Comparison of ENCODE assay signal across 1 cellular context in the genomic region with DNA sequence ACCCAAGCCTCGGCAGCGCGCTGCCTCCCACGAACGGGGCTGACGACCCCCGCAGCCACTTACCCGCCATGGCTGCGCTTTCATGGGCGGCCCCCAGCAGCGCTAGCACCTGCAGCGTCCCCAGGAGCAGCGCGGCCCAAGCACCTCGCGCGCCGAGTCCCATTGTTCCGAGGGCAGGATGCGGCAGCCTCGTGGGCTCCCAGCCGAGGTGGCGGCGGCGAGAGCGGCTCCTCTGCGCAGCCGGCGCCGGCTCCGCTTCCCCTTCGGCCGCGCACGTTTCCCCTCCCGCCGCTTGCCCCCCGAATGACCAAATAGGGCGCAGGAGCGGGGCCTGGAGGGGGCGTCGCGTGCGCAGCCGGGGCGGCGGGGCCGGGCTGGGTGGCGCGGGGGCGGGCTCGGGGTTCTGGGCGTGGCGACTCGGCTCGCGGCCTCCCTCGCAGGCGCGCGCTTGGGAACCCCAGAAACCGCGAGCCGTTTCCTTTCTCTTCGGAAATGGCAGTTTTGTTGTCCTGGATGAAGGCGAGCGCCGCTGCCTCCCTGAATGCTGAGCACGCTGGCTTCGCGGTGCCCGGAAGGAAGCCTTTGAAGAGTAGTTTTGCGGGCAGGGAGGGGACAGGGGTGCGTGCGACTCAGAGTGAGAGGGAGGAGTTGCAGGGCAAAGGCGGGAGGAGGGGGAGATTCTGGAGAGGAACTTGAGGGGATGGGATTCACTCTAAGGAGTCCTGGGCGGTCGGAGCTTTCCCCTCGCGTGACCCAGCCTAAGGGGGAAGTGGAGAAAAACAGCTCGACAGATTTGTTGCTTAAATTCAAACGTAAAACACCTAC.
A peak's percentile ranks its signal among the peaks of the same experiment; 100 is the strongest.
TF ChIP-seq lines count a peak whose summit lies in the region.

A gene with protein sequence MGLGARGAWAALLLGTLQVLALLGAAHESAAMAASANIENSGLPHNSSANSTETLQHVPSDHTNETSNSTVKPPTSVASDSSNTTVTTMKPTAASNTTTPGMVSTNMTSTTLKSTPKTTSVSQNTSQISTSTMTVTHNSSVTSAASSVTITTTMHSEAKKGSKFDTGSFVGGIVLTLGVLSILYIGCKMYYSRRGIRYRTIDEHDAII (minus strand): TSS at position 305 of the 825 bp plus-strand sequence. CDS start 142 bp downstream, at position 163.

TF ChIP-seq in IMR-90, 13 proteins besides CTCF, POLR2A, EP300 and RAD21:
- TF ChIP-seq CHD1 (IDR thresholded peaks at IDR 0.05; ENCODE audit: low read depth, low read length) (no peak), FOS (IDR thresholded peaks at IDR 0.05; ENCODE audit: low read depth, low read length) (no peak), MXI1 (IDR thresholded peaks at IDR 0.05; ENCODE audit: borderline replicate concordance, low read depth, low read length) (0 out of 2 replicates have a peak, but pooled peaks have one; percentile 34), MAZ (IDR thresholded peaks at IDR 0.05; ENCODE audit: borderline replicate concordance, low read depth, low read length) (peak; percentile 45; the same call in 1 of the 2 replicates), BHLHE40 (IDR thresholded peaks at IDR 0.05; ENCODE audit: low read depth, low read length) (peak; percentile 63), CEBPB (IDR thresholded peaks at IDR 0.05; ENCODE audit: low read depth, low read length) (no peak)
TF ChIP-seq in IMR-90: peak in this region for 3.
